1 cellular context compared by ENCODE assay signal in the genomic region with DNA sequence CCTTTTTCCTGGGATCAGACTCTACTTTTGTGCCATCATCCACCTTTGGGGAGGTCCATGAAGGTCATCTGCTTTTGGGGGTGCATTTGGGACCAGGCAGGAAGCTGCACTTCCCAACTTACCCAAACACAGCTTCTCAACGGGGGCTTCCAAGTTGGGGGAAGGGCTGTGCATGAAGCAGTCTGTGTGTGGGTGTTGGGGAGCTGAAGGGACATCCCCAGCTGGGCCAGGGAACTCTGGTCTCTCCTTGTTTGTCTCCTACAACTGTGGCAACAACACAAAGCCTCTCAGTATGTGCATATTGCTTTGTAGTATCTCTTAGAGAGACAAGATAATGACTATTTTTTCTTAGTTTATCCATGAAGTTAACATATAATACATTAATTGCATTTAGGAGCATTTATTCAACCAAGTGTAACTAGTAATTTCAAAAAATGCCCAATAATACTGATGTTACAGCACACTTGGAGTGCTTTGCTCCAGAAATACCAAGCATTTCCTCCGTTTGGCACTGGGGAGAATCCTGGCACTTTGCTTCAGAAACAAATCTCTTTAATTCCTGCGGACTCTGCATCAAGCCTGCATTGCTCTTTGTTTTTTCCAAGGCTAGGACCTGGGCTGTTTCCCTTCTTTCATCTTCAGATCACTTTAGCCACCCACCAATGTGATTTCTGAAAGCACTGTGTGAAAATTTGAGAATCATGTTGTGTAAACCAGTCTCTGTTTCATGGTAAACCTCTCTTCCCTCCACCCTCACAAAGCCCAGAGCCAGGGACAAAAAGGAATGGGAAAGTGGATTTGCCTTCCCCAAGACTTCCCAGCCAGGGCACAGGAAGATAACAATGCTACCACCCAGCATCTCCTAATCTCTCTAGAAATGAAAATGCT.
TF ChIP-seq lines count a peak whose summit lies in the region.

No MANE protein-coding gene starts in this region.

TF ChIP-seq in WTC11, 78 proteins besides CTCF, POLR2A, EP300 and RAD21 (continued from another document):
- no peak for TF ChIP-seq ZNF263 (CRISPR knock-in tag; IDR thresholded peaks at IDR 0.05; ENCODE audit: low read depth)
- no peak for TF ChIP-seq MYBL2 (CRISPR knock-in tag; IDR thresholded peaks at IDR 0.05)
- no peak for TF ChIP-seq CBFB (CRISPR knock-in tag; IDR thresholded peaks at IDR 0.05; ENCODE audit: low read depth)
- TF ChIP-seq NFATC4 (CRISPR knock-in tag; IDR thresholded peaks at IDR 0.05) = no peak
- TF ChIP-seq, protein P1, sequence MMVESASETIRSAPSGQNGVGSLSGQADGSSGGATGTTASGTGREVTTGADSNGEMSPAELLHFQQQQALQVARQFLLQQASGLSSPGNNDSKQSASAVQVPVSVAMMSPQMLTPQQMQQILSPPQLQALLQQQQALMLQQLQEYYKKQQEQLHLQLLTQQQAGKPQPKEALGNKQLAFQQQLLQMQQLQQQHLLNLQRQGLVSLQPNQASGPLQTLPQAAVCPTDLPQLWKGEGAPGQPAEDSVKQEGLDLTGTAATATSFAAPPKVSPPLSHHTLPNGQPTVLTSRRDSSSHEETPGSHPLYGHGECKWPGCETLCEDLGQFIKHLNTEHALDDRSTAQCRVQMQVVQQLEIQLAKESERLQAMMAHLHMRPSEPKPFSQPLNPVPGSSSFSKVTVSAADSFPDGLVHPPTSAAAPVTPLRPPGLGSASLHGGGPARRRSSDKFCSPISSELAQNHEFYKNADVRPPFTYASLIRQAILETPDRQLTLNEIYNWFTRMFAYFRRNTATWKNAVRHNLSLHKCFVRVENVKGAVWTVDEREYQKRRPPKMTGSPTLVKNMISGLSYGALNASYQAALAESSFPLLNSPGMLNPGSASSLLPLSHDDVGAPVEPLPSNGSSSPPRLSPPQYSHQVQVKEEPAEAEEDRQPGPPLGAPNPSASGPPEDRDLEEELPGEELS (CRISPR knock-in tag; IDR thresholded peaks at IDR 0.05) = no peak
